ENCODE assay signal across 21 cellular contexts in the genomic region with DNA sequence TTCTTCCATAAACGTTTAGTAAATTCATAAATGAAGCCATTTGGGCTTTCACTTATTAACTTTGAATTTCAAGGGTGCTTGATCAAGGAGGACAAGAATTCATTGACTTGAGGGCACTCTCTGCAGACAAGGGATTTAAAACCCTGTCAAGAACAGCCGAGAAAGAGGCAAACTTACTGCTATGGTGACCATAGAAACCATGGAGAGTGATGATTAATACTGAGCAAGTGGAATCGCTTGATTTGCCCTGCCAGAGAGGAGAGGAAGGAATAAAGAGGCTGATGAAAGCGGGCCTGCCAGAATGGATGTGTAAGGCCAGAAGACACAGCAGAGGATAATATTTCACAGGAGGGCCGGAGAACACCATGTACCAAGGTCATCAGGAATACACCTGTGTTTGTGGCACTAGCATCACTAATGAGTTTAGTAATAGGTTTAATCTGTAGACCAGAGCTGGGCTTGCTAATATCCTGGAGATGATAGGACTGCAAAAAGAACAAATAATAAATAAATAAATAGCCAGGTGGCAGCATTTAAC.
"Had no signal": no experiment of that assay in that cellular context is flagged by ENCODE, and none has a peak within 500 bp of the region (broad histone marks: within the 10 kb centered on the region; RNA-seq: fewer than 3 reads in every experiment).

No MANE protein-coding gene starts in this region.

- H3K4me1 Mint-ChIP-seq: activated T-helper 17 cell treated with anti-CD3 and anti-CD28 coated beads, Interleukin-2, amount 50 U/mL, for 72 hours; naive thymus-derived CD8-positive, alpha-beta T cell had no signal

- H3K36me3 Mint-ChIP-seq: naive thymus-derived CD8-positive, alpha-beta T cell had no signal

- H3K27me3 Mint-ChIP-seq: activated naive CD8-positive, alpha-beta T cell treated with anti-CD3 and anti-CD28 coated beads, Interleukin-2, amount 50 U/mL, for 24 hours; activated T-helper 17 cell treated with anti-CD3 and anti-CD28 coated beads, Interleukin-2, amount 50 U/mL, for 72 hours; naive thymus-derived CD8-positive, alpha-beta T cell; progenitor cell of endocrine pancreas had no signal

- H3K9me3 Mint-ChIP-seq: activated naive CD8-positive, alpha-beta T cell treated with anti-CD3 and anti-CD28 coated beads, Interleukin-2, amount 50 U/mL, for 24 hours; naive thymus-derived CD8-positive, alpha-beta T cell had no signal

- ATAC-seq: activated naive CD8-positive, alpha-beta T cell treated with anti-CD3 and anti-CD28 coated beads, Interleukin-2, amount 50 U/mL, for 24 hours; activated T-helper 17 cell treated with anti-CD3 and anti-CD28 coated beads, Interleukin-2, amount 50 U/mL, for 72 hours; gastrocnemius medialis; heart right ventricle; left ventricle myocardium superior; naive thymus-derived CD8-positive, alpha-beta T cell; sciatic nerve had no signal

- DNase-seq: activated CD4-positive, alpha-beta T cell treated with anti-CD3 and anti-CD28 coated beads for 1 hour; activated CD4-positive, alpha-beta T cell treated with anti-CD3 and anti-CD28 coated beads, Interleukin-2, amount 50 U/mL, for 48 hours; activated naive CD4-positive, alpha-beta T cell treated with Interleukin-2 at 50 U/mL for 16 hours; activated naive CD8-positive, alpha-beta T cell treated with anti-CD3 and anti-CD28 coated beads, Interleukin-2, amount 50 U/mL, for 24 hours; aorta; erythroblast; gastrocnemius medialis; heart right ventricle; left ventricle myocardium superior; mesenchymal stem cell; naive thymus-derived CD8-positive, alpha-beta T cell; occipital lobe; stimulated activated CD4-positive, alpha-beta T cell treated with anti-CD3 and anti-CD28 coated beads, Interleukin-1b, Interleukin-23, amount 100 ng/mL, for 48 hours; stomach; T-helper 1 cell; T1000; testis; upper lobe of left lung had no signal

- H3K4me3 Mint-ChIP-seq: activated naive CD8-positive, alpha-beta T cell treated with anti-CD3 and anti-CD28 coated beads, Interleukin-2, amount 50 U/mL, for 24 hours; activated T-helper 17 cell treated with anti-CD3 and anti-CD28 coated beads, Interleukin-2, amount 50 U/mL, for 72 hours; naive thymus-derived CD8-positive, alpha-beta T cell had no signal

- H3K27ac Mint-ChIP-seq: activated naive CD8-positive, alpha-beta T cell treated with anti-CD3 and anti-CD28 coated beads, Interleukin-2, amount 50 U/mL, for 24 hours; activated T-helper 17 cell treated with anti-CD3 and anti-CD28 coated beads, Interleukin-2, amount 50 U/mL, for 72 hours; progenitor cell of endocrine pancreas had no signal
